In the genomic region with DNA sequence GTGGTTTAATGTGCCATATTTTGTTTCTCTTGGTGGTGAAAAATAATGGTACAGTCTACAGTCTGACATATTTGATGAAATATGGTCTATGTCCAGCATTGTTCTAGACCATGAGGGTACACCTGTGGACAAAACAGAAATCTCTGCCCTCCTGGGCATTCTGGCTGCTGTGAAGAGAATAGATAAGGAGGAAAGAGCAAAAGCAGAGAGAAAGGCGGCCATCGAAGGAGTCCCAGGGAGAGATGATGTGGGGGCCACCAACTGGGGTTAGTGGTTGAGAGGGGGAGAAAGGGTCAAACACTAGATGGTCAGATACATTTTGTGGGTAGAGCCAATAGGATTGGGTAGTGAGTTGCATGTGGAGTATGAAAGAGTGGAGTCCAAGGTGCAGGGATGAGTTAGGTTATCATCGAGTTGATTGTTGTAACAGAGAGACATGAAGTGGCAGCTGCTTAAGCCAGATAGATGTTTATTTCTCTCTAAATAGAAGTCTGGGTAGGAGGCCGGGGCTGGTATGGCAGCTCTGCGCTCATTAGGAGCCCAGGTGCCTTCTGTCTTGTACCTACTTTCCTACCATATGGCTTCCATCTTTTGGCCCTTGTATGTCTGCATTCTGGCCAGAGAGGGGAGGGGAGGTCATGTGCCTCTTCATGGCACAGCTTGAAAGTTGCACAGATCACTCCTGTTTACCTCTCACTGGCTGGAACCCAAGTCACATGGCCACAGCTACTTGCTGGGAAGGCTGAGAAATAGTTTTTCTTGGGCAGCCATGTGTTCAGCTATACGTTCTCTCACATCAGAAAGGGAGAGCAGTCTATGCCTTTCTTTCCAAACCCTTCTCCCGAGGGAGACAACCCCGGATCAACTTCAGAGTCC, we compare ENCODE assay signal across 11 cellular contexts. TPM values are rescaled to one million over a fixed set of nuclear protein-coding genes. Genes with fewer than 3 reads are reported as not detected.
DNase-seq lines count a peak whose midpoint lies in the region; ATAC-seq, FAIRE-seq and TF ChIP-seq lines count a peak whose summit lies in the region.
"Had no signal": no experiment of that assay in that cellular context is flagged by ENCODE, and none has a peak within 500 bp of the region (broad histone marks: within the 10 kb centered on the region; RNA-seq: fewer than 3 reads in every experiment).

No MANE protein-coding gene starts in this region.

- no peak overlapping the region for H3K9ac ChIP-seq in HUES48 (ENCODE audit: low read depth, low read length)
- peak overlapping the region in 1 of 2 experiments; percentile 79; a peak in 1 of 4 replicates for H3K9ac ChIP-seq in K562 (ENCODE audit: insufficient read depth in 1 of 2, low read depth in 2 of 2, low read length in 2 of 2)
- no peak overlapping the region for H3K9ac ChIP-seq in smooth muscle cell (ENCODE audit: low read depth)

- H3F3A ChIP-seq in smooth muscle cell (ENCODE audit: low read depth), result no peaks in the 10 kb centered on the region

- 28% methylated on average over 8 of the region's 8 CpGs for WGBS in K562 (ENCODE audit: insufficient coverage, low coverage, missing lambda C conversion rate)
- 90% methylated on average over 8 of the region's 8 CpGs for WGBS in smooth muscle cell (ENCODE audit: low lambda C conversion rate)

- peak; percentile 88 for ATAC-seq in K562
- no peak for ATAC-seq in GM19452 (IDR thresholded peaks at IDR 0.05; ENCODE audit: unreplicated experiment)

- FAIRE-seq in K562 (lab: Jason Lieb, UNC), result peak; percentile 69

- H3K79me2 ChIP-seq in K562 (ENCODE audit: control insufficient read depth, insufficient read depth, low read length), result peaks cover 88% of the 10 kb centered on the region
- peaks cover 87% of the 10 kb centered on the region for H3K79me2 ChIP-seq in smooth muscle cell (ENCODE audit: low read depth)

- peaks cover 7% of the 10 kb centered on the region for H3K9me1 ChIP-seq in K562 (ENCODE audit: control insufficient read depth, insufficient read depth, low read length)

- H3K27ac ChIP-seq in HUES48 (ENCODE audit: low read depth, low read length) (peak overlapping the region; percentile 48), K562 (ENCODE audit: extremely low read depth, low read depth, low read length) (peak overlapping the region; percentile 33; the same call in 2 of the 3 replicates), right atrium auricular region (peak overlapping the region; percentile 4 to 51), smooth muscle cell (ENCODE audit: low read depth) (peak overlapping the region; percentile 16)

- no peak for TF ChIP-seq RAD21 in K562 (CRISPR knock-in tag; conservative IDR thresholded peaks at IDR 0.05 in 1 of 2, IDR thresholded peaks at IDR 0.05 in 1 of 2)

- peaks cover 26% of the 10 kb centered on the region for H4K20me1 ChIP-seq in K562 (replicated peaks; ENCODE audit: control insufficient read depth, insufficient read depth, low read length)
- peaks cover 93% of the 10 kb centered on the region for H4K20me1 ChIP-seq in smooth muscle cell (ENCODE audit: low read depth)

- BruUV-seq in K562 (replicated peaks; lab: Mats Ljungman, UMichigan), result no TSS peak

- no peak; the same call in 1 of the 2 replicates for TF ChIP-seq EP300 in K562 (IDR thresholded peaks at IDR 0.05; ENCODE audit: low read length)

- intact Hi-C loops in K562 (cut with micrococcal nuclease), result no loop called here

- no peak for TF ChIP-seq CTCF in K562 (IDR thresholded peaks at IDR 0.05 in 2 of 3, conservative IDR thresholded peaks at IDR 0.05 in 1 of 3; ENCODE audit: insufficient read depth in 2 of 3, low read depth in 1 of 3, low read length in 3 of 3)
- TF ChIP-seq CTCF in right atrium auricular region (IDR thresholded peaks at IDR 0.05), result no peak
- TF ChIP-seq CTCF in smooth muscle cell (IDR thresholded peaks at IDR 0.05; ENCODE audit: borderline replicate concordance, insufficient read depth, poor library complexity, severe bottlenecking), result no peak

- H3K36me3 ChIP-seq in HUES48 (ENCODE audit: control insufficient read depth, insufficient read depth, low read length) (peaks cover 5% of the 10 kb centered on the region; the same call in 1 of the 2 replicates), K562 (ENCODE audit: control insufficient read depth, insufficient read depth, low read length) (peaks cover 70% of the 10 kb centered on the region), right atrium auricular region (no peaks in the 10 kb centered on the region), smooth muscle cell (ENCODE audit: low read depth) (no peaks in the 10 kb centered on the region)

- H3K4me1 ChIP-seq in HUES48 (ENCODE audit: control insufficient read depth, insufficient read depth, low read length) (peaks cover 21% of the 10 kb centered on the region), K562 (replicated peaks in 1 of 2; ENCODE audit: control insufficient read depth in 2 of 2, insufficient read depth in 2 of 2, low read length in 2 of 2) (peaks cover 10 to 26% of the 10 kb centered on the region in 2 experiments; a peak in 4 of 5 replicates), right atrium auricular region (peaks cover 0 to 42% of the 10 kb centered on the region in 2 donors), smooth muscle cell (ENCODE audit: low read depth) (peaks cover 8% of the 10 kb centered on the region)

- TF ChIP-seq POLR2A in K562 (conservative IDR thresholded peaks at IDR 0.05), result no peak; the same call in 1 of the 2 replicates

- peak; percentile 49 to 72 (median 52) for DNase-seq in K562 (ENCODE audit: extremely low read depth in 1 of 4, low spot score in 3 of 4)
- no peak for DNase-seq in right atrium auricular region (ENCODE audit: low spot score)
- DNase-seq in smooth muscle cell (lab: John Stamatoyannopoulos, UW; ENCODE audit: unreplicated experiment), result no peak
- no peak for DNase-seq in LoVo (ENCODE audit: low spot score)
- DNase-seq in 8988T, result no peak
- no peak for DNase-seq in NK-92 treated with Interleukin-12 subunit alpha and Interleukin-12 subunit beta, amount 100 ng/mL, for 24 hours (lab: John Stamatoyannopoulos, UW)
- DNase-seq: activated CD4-positive, alpha-beta T cell treated with anti-CD3 and anti-CD28 coated beads, Interleukin-2, amount 50 U/mL, for 1 hour; Kasumi-1; occipital lobe had no signal

- POLR2A ChIA-PET in K562 (lab: Yijun Ruan, JAX), result interaction anchor here (0.7 to 3.7 kb wide), 8 partner anchors 8 to 357 kb away, joined by 3 to 33 read pairs (median 4); a partner anchor contains a TSS

- CTCF ChIA-PET in K562 (lab: Yijun Ruan, JAX; ENCODE audit: low intra/inter-chr PET ratio), result no interaction called here

- H3K4me3 ChIP-seq in HUES48 (ENCODE audit: low read depth, low read length), result no peak overlapping the region
- no peak overlapping the region for H3K4me3 ChIP-seq in K562
- H3K4me3 ChIP-seq in right atrium auricular region, result no peak overlapping the region
- H3K4me3 ChIP-seq in smooth muscle cell, result no peak overlapping the region

- H3K4me2 ChIP-seq in K562 (ENCODE audit: insufficient read depth, low read length), result peak overlapping the region; percentile 58
- H3K4me2 ChIP-seq in smooth muscle cell, result no peak overlapping the region

- in situ Hi-C loops in K562 (cut with MboI), result no loop called here

- H2AFZ ChIP-seq in K562 (ENCODE audit: low read depth, low read length), result no peak overlapping the region
- H2AFZ ChIP-seq in smooth muscle cell (ENCODE audit: low read depth), result no peak overlapping the region

- H3K27me3 ChIP-seq in HUES48 (ENCODE audit: control insufficient read depth, insufficient read depth, low read length), result no peaks in the 10 kb centered on the region
- H3K27me3 ChIP-seq in K562 (ENCODE audit: control insufficient read depth in 2 of 2, insufficient read depth in 2 of 2, low read length in 2 of 2), result no peaks in the 10 kb centered on the region
- no peaks in the 10 kb centered on the region for H3K27me3 ChIP-seq in right atrium auricular region
- no peaks in the 10 kb centered on the region for H3K27me3 ChIP-seq in smooth muscle cell (ENCODE audit: low read depth)

- no peaks in the 10 kb centered on the region for H3K9me3 ChIP-seq in HUES48 (ENCODE audit: control insufficient read depth, insufficient read depth, low read length)
- no peaks in the 10 kb centered on the region for H3K9me3 ChIP-seq in K562 (replicated peaks; ENCODE audit: control insufficient read depth, insufficient read depth, low read depth, low read length)
- no peaks in the 10 kb centered on the region for H3K9me3 ChIP-seq in right atrium auricular region
- H3K9me3 ChIP-seq in smooth muscle cell (replicated peaks; ENCODE audit: low read depth), result no peaks in the 10 kb centered on the region

RNA-seq across cellular contexts. Expression of a gene that starts 13.0 kb away (rescaled TPM):
- total RNA-seq in K562 (2011; cell fraction: chromatin; rRNA removed; ENCODE audit: low replicate concordance), result 95.3 and 131 TPM in 2 replicates
- total RNA-seq in K562 (2011; cell fraction: nucleolus; rRNA removed), result 54.5 and 60.3 TPM in 2 replicates
- 70.8 and 82.3 TPM in 2 replicates for total RNA-seq in K562 (2011; cell fraction: nucleoplasm; rRNA removed)
- total RNA-seq in K562 (2014; rRNA removed) (43.2 and 50.7 TPM in 2 replicates), K562 (2014; rRNA removed; fragmentation: Illumina TruSeq; extraction: Trizol) (39.0 and 40.3 TPM in 2 replicates), K562 (2015; rRNA removed; fragmentation: Illumina TruSeq; extraction: Trizol) (40.1 TPM in 2 replicates), K562 (2021) (63.7 and 67.4 TPM in 2 replicates), right atrium auricular region (10 to 100 TPM; 50.2 to 71.3 TPM), smooth muscle cell (46.4 and 54.7 TPM in 2 replicates)
- polyA plus RNA-seq in K562 (2011; rRNA removed) (20.5 and 24.1 TPM in 2 replicates), K562 (2014; fragmentation: Illumina TruSeq; extraction: Trizol) (64.4 and 73.7 TPM in 2 replicates), K562 (2014; fragmentation: Nextera tagmentation; extraction: Ambion mirVana) (10 to 100 TPM; 11.7 to 24.9 TPM), K562 (2014; rRNA removed) (34.9 and 35.3 TPM in 2 replicates), smooth muscle cell (20.9 and 24.2 TPM in 2 replicates)
- 17.9 and 26.3 TPM in 2 replicates for polyA plus RNA-seq in K562 (2011; cell fraction: cytosol; rRNA removed)
- 35.1 and 44.0 TPM in 2 replicates for polyA plus RNA-seq in K562 (2011; cell fraction: nucleus; rRNA removed)
- 41.7 and 52.1 TPM in 2 replicates for polyA plus RNA-seq in K562 (2012)
- 41.4 and 45.8 TPM in 2 replicates for polyA minus RNA-seq in K562 (2011; rRNA and poly(A)+ RNA removed)
- 36.5 and 43.1 TPM in 2 replicates for polyA minus RNA-seq in K562 (2011; cell fraction: cytosol; rRNA and poly(A)+ RNA removed)
- polyA minus RNA-seq in K562 (2011; cell fraction: nucleus; rRNA and poly(A)+ RNA removed), result 25.7 and 38.8 TPM in 2 replicates

RNA-seq across cellular contexts. Expression of a gene that starts 48.7 kb away (rescaled TPM):
- not detected in 2 replicates for total RNA-seq in K562 (2011; cell fraction: chromatin; rRNA removed; ENCODE audit: low replicate concordance)
- total RNA-seq in K562 (2011; cell fraction: nucleolus; rRNA removed), result not detected in 2 replicates
- total RNA-seq in K562 (2011; cell fraction: nucleoplasm; rRNA removed), result not detected in 2 replicates
- total RNA-seq in K562 (2014; rRNA removed) (not detected in 2 replicates), K562 (2014; rRNA removed; fragmentation: Illumina TruSeq; extraction: Trizol) (not detected in 2 replicates), K562 (2015; rRNA removed; fragmentation: Illumina TruSeq; extraction: Trizol) (not detected in 2 replicates), K562 (2021) (not detected in 2 replicates), right atrium auricular region (10 to 100 TPM; 31.4 to 33.9 TPM), smooth muscle cell (0.45 and 0.58 TPM in 2 replicates)
- polyA plus RNA-seq in K562 (2011; rRNA removed) (not detected in 2 replicates), K562 (2014; fragmentation: Illumina TruSeq; extraction: Trizol) (not detected in 2 replicates), K562 (2014; fragmentation: Nextera tagmentation; extraction: Ambion mirVana) (not detected), K562 (2014; rRNA removed) (not detected in 2 replicates), smooth muscle cell (0.70 TPM in 1 of 2 replicates, not detected in the other)
- not detected in 2 replicates for polyA plus RNA-seq in K562 (2011; cell fraction: cytosol; rRNA removed)
- polyA plus RNA-seq in K562 (2011; cell fraction: nucleus; rRNA removed), result not detected in 2 replicates
- polyA plus RNA-seq in K562 (2012), result not detected in 2 replicates
- not detected in 2 replicates for polyA minus RNA-seq in K562 (2011; rRNA and poly(A)+ RNA removed)
- not detected in 2 replicates for polyA minus RNA-seq in K562 (2011; cell fraction: cytosol; rRNA and poly(A)+ RNA removed)
- polyA minus RNA-seq in K562 (2011; cell fraction: nucleus; rRNA and poly(A)+ RNA removed), result not detected in 2 replicates
- total RNA-seq: occipital lobe had no signal

Comparison
In these comparisons a context has a peak if more than half of its experiments do, and no peak if none do; other contexts are left out.
1. DNase-seq: peak in K562 (4 of 4); none in right atrium auricular region (single experiment), smooth muscle cell (single experiment), LoVo (single experiment), 8988T (single experiment) and NK-92 treated with Interleukin-12 subunit alpha and Interleukin-12 subunit beta, amount 100 ng/mL, for 24 hours (single experiment).
2. RNA of a gene that starts 48.7 kb away (total RNA-seq): 31.4 to 33.9 TPM in right atrium auricular region; 0.45 to 0.58 TPM in smooth muscle cell and not detected in K562; every median in the first group is over 10 times any median in the second.
3. Peak in every context shown above with its lines, with median percentiles within 50 percentile points of each other: H3K27ac ChIP-seq.